In the genomic region with DNA sequence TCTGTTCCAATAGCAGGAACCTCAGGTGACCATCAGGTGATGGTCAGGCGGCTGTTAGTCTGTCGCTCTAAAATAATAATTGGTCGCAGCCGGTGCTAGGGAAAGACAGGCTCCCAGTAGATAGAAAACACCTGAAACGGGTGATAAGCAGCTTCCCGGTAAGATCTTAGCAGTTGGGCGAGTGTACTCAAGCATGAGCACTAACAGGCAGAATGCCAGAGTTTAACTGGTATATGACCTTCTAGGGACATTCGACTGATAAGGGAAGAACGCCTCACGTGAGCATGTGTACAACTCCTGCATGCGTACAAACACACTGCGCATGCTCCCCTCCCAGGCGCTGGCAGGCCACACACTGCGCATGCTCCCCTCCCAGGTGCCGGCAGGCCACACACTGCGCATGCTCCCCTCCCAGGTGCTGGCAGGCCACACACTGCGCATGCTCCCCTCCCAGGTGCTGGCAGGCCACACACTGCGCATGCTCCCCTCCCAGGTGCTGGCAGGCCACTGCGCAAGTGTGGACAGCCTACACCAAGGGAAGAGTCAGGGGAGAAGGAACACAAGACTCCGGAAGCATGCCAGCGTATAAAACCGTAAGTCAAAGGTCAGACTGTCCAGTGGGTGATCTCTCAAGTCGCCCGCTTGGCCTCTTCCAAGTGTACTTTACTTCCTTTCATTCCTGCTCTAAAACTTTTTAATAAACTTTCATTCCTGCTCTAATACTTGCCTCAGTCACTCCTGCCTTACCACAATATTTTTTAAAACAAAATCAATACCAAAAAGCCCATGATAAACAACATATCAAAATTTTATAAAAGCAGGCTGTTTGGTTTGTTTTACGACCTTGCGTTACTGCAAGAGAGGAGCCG, we compare ENCODE assay signal across 8 cellular contexts. TPM values are rescaled to one million over a fixed set of nuclear protein-coding genes. Genes with fewer than 3 reads are reported as not detected.
DNase-seq lines count a peak whose midpoint lies in the region; ATAC-seq and TF ChIP-seq lines count a peak whose summit lies in the region.

No MANE protein-coding gene starts in this region.

- peak; percentile 8 for DNase-seq in SIG-M5 treated with dmso at 0.1 percent for 504 hours (lab: John Stamatoyannopoulos, UW; ENCODE audit: unreplicated experiment)
- no peak for DNase-seq in SIG-M5 (lab: John Stamatoyannopoulos, UW)
- DNase-seq in SHP77 (lab: John Stamatoyannopoulos, UW): peak; percentile 42 to 85
- peak; percentile 85 for DNase-seq in colonic mucosa
- DNase-seq in lower lobe of right lung: peak; percentile 86
- peak; percentile 89 for DNase-seq in testis
- no peak for DNase-seq in foreskin fibroblast

- WGBS in testis, 2 donors: 19 to 41% methylated on average over 21 to 27 of the region's 27 CpGs

- H3K36me3 ChIP-seq in colonic mucosa: no peaks in the 10 kb centered on the region
- H3K36me3 ChIP-seq in lower lobe of right lung: no peaks in the 10 kb centered on the region
- no peaks in the 10 kb centered on the region for H3K36me3 ChIP-seq in testis (ENCODE audit: low read depth, missing control alignments)

- TF ChIP-seq CTCF in colonic mucosa (IDR thresholded peaks at IDR 0.05) (no peak), lower lobe of right lung (IDR thresholded peaks at IDR 0.05) (no peak), testis (IDR thresholded peaks at IDR 0.05) (no peak), foreskin fibroblast (IDR thresholded peaks at IDR 0.05; ENCODE audit: low read depth, low read length) (no peak)

- peak overlapping the region in 1 of 2 donors; percentile 54 for H3K9ac ChIP-seq in colonic mucosa (ENCODE audit: low read depth in 2 of 2, low read length in 2 of 2)

- intact Hi-C loops in colonic mucosa (cut with DNase I): no loop called here
- intact Hi-C loops in lower lobe of right lung (cut with DNase I): no loop called here
- intact Hi-C loops in testis (cut with DNase I; ENCODE audit: low total_unique reads): no loop called here

- ATAC-seq in lower lobe of right lung: peak; percentile 84 to 88
- ATAC-seq in HG03039 (IDR thresholded peaks at IDR 0.05; ENCODE audit: unreplicated experiment): no peak

- no peaks in the 10 kb centered on the region for H3K27me3 ChIP-seq in colonic mucosa
- H3K27me3 ChIP-seq in lower lobe of right lung (ENCODE audit: low read depth): no peaks in the 10 kb centered on the region
- no peaks in the 10 kb centered on the region for H3K27me3 ChIP-seq in testis

- H3K27ac ChIP-seq in colonic mucosa (peak overlapping the region; percentile 33), lower lobe of right lung (peak overlapping the region; percentile 41), testis (peak overlapping the region in 1 of 2 donors; percentile 56)

- no peaks in the 10 kb centered on the region for H3K9me3 ChIP-seq in colonic mucosa
- no peaks in the 10 kb centered on the region for H3K9me3 ChIP-seq in lower lobe of right lung
- no peaks in the 10 kb centered on the region for H3K9me3 ChIP-seq in testis

- TF ChIP-seq POLR2A in testis (IDR thresholded peaks at IDR 0.05): no peak

- H3K4me3 ChIP-seq in colonic mucosa (peak overlapping the region; percentile 17), lower lobe of right lung (peak overlapping the region; percentile 56), testis (peak overlapping the region; percentile 39 to 57), foreskin fibroblast (ENCODE audit: low read depth in 1 of 2, low read length in 2 of 2) (peak overlapping the region in 1 of 2 donors; percentile 54)

- no peaks in the 10 kb centered on the region for H3K4me1 ChIP-seq in colonic mucosa
- peaks cover 4% of the 10 kb centered on the region for H3K4me1 ChIP-seq in lower lobe of right lung
- H3K4me1 ChIP-seq in testis: no peaks in the 10 kb centered on the region

RNA-seq across cellular contexts. Expression of a gene that starts 24.5 kb away (rescaled TPM):
- total RNA-seq in colonic mucosa (under 1 TPM in 1 of 2 donors, not detected in 1; 0.27 TPM), lower lobe of right lung (not detected), testis (1 to 10 TPM in 1 of 2 donors, under 1 TPM in 1; 0.68 to 4.0 TPM)
- 5.5 TPM for polyA plus RNA-seq in testis (ENCODE audit: insufficient read depth, low read depth, low replicate concordance)

RNA-seq across cellular contexts. Expression of a gene that starts 36.1 kb away (rescaled TPM):
- 100 to 1,000 TPM; 234 to 246 TPM for total RNA-seq in colonic mucosa
- total RNA-seq in lower lobe of right lung: 482 TPM
- 1 to 10 TPM; 1.9 to 2.7 TPM for total RNA-seq in testis
- 2.8 TPM for polyA plus RNA-seq in testis (ENCODE audit: insufficient read depth, low read depth, low replicate concordance)

Comparison
In these comparisons a context has a peak if more than half of its experiments do, and no peak if none do; other contexts are left out.
1. DNase-seq: peak in SIG-M5 treated with dmso at 0.1 percent for 504 hours (single experiment), SHP77 (2 of 2), colonic mucosa (single experiment), lower lobe of right lung (single experiment) and testis (single experiment); none in SIG-M5 (single experiment) and foreskin fibroblast (0 of 2).
2. RNA of a gene that starts 36.1 kb away (total RNA-seq): 482 TPM in lower lobe of right lung (single experiment) and 234 to 246 TPM in colonic mucosa; 1.9 to 2.7 TPM in testis; every median in the first group is over 10 times any median in the second.